ENCODE assay signal across 1 cellular context in the genomic region with DNA sequence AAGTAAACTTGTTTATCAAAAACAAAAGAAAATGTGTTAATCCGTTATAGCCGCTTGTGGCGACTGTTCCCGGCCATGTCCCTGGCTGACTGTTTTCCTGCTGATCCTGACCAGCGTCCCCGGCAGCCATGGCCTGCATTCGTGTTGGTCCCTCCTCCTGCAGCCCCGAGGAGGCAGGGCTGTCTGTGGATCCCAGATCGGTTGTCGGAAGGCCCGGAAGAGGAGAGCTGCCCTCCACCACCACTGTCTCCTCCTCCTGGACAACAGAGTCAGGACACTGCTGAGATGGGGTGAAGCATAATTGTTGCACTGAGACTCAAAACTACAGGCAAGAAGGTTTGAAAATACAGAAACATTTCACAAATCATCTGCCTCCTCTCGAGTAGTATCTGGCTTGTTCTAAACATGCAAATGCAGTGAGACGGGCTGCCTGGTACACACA.
TF ChIP-seq lines count a peak whose summit lies in the region.

No MANE protein-coding gene starts in this region.

TF ChIP-seq in HepG2, 621 proteins besides CTCF, POLR2A, EP300 and RAD21 (continued from another document):
- TF ChIP-seq, protein P1, sequence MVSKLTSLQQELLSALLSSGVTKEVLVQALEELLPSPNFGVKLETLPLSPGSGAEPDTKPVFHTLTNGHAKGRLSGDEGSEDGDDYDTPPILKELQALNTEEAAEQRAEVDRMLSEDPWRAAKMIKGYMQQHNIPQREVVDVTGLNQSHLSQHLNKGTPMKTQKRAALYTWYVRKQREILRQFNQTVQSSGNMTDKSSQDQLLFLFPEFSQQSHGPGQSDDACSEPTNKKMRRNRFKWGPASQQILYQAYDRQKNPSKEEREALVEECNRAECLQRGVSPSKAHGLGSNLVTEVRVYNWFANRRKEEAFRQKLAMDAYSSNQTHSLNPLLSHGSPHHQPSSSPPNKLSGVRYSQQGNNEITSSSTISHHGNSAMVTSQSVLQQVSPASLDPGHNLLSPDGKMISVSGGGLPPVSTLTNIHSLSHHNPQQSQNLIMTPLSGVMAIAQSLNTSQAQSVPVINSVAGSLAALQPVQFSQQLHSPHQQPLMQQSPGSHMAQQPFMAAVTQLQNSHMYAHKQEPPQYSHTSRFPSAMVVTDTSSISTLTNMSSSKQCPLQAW (CRISPR knock-in tag; IDR thresholded peaks at IDR 0.05): 0 out of 2 replicates have a peak, but pooled peaks have one; percentile 32
- TF ChIP-seq, protein P2, sequence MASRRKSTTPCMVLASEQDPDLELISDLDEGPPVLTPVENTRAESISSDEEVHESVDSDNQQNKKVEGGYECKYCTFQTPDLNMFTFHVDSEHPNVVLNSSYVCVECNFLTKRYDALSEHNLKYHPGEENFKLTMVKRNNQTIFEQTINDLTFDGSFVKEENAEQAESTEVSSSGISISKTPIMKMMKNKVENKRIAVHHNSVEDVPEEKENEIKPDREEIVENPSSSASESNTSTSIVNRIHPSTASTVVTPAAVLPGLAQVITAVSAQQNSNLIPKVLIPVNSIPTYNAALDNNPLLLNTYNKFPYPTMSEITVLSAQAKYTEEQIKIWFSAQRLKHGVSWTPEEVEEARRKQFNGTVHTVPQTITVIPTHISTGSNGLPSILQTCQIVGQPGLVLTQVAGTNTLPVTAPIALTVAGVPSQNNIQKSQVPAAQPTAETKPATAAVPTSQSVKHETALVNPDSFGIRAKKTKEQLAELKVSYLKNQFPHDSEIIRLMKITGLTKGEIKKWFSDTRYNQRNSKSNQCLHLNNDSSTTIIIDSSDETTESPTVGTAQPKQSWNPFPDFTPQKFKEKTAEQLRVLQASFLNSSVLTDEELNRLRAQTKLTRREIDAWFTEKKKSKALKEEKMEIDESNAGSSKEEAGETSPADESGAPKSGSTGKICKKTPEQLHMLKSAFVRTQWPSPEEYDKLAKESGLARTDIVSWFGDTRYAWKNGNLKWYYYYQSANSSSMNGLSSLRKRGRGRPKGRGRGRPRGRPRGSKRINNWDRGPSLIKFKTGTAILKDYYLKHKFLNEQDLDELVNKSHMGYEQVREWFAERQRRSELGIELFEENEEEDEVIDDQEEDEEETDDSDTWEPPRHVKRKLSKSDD (CRISPR knock-in tag; IDR thresholded peaks at IDR 0.05; ENCODE audit: low read depth): no peak
- 0 out of 2 replicates have a peak, but pooled peaks have one; percentile 28 for TF ChIP-seq DPF2 (CRISPR knock-in tag; IDR thresholded peaks at IDR 0.05; ENCODE audit: borderline replicate concordance, low read depth)
- TF ChIP-seq ZNF253 (CRISPR knock-in tag; IDR thresholded peaks at IDR 0.05; ENCODE audit: borderline replicate concordance): no peak
- TF ChIP-seq DNMT1 (CRISPR knock-in tag; IDR thresholded peaks at IDR 0.05): 0 out of 2 replicates have a peak, but pooled peaks have one; percentile 50
- TF ChIP-seq, protein P3, sequence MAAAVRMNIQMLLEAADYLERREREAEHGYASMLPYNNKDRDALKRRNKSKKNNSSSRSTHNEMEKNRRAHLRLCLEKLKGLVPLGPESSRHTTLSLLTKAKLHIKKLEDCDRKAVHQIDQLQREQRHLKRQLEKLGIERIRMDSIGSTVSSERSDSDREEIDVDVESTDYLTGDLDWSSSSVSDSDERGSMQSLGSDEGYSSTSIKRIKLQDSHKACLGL (CRISPR knock-in tag; IDR thresholded peaks at IDR 0.05): no peak
- TF ChIP-seq ZSCAN29 (CRISPR knock-in tag; conservative IDR thresholded peaks at IDR 0.05): 0 out of 2 replicates have a peak, but pooled peaks have one; percentile 23
- TF ChIP-seq, protein P4, sequence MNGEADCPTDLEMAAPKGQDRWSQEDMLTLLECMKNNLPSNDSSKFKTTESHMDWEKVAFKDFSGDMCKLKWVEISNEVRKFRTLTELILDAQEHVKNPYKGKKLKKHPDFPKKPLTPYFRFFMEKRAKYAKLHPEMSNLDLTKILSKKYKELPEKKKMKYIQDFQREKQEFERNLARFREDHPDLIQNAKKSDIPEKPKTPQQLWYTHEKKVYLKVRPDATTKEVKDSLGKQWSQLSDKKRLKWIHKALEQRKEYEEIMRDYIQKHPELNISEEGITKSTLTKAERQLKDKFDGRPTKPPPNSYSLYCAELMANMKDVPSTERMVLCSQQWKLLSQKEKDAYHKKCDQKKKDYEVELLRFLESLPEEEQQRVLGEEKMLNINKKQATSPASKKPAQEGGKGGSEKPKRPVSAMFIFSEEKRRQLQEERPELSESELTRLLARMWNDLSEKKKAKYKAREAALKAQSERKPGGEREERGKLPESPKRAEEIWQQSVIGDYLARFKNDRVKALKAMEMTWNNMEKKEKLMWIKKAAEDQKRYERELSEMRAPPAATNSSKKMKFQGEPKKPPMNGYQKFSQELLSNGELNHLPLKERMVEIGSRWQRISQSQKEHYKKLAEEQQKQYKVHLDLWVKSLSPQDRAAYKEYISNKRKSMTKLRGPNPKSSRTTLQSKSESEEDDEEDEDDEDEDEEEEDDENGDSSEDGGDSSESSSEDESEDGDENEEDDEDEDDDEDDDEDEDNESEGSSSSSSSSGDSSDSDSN (CRISPR knock-in tag; IDR thresholded peaks at IDR 0.05): peak; percentile 90
- no peak for TF ChIP-seq SUZ12 (IDR thresholded peaks at IDR 0.05; ENCODE audit: low read depth, low read length)
- no peak for TF ChIP-seq SRSF9 (IDR thresholded peaks at IDR 0.05; ENCODE audit: borderline replicate concordance, insufficient read depth, low read depth, low read length, poor library complexity, severe bottlenecking)
- TF ChIP-seq ZNF468 (CRISPR knock-in tag; IDR thresholded peaks at IDR 0.05): no peak
- no peak for TF ChIP-seq AHR (CRISPR knock-in tag; IDR thresholded peaks at IDR 0.05)
- no peak for TF ChIP-seq ZNF746 (CRISPR knock-in tag; IDR thresholded peaks at IDR 0.05)
- TF ChIP-seq, protein P5, sequence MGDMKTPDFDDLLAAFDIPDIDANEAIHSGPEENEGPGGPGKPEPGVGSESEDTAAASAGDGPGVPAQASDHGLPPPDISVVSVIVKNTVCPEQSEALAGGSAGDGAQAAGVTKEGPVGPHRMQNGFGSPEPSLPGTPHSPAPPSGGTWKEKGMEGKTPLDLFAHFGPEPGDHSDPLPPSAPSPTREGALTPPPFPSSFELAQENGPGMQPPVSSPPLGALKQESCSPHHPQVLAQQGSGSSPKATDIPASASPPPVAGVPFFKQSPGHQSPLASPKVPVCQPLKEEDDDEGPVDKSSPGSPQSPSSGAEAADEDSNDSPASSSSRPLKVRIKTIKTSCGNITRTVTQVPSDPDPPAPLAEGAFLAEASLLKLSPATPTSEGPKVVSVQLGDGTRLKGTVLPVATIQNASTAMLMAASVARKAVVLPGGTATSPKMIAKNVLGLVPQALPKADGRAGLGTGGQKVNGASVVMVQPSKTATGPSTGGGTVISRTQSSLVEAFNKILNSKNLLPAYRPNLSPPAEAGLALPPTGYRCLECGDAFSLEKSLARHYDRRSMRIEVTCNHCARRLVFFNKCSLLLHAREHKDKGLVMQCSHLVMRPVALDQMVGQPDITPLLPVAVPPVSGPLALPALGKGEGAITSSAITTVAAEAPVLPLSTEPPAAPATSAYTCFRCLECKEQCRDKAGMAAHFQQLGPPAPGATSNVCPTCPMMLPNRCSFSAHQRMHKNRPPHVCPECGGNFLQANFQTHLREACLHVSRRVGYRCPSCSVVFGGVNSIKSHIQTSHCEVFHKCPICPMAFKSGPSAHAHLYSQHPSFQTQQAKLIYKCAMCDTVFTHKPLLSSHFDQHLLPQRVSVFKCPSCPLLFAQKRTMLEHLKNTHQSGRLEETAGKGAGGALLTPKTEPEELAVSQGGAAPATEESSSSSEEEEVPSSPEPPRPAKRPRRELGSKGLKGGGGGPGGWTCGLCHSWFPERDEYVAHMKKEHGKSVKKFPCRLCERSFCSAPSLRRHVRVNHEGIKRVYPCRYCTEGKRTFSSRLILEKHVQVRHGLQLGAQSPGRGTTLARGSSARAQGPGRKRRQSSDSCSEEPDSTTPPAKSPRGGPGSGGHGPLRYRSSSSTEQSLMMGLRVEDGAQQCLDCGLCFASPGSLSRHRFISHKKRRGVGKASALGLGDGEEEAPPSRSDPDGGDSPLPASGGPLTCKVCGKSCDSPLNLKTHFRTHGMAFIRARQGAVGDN (CRISPR knock-in tag; IDR thresholded peaks at IDR 0.05): peak; percentile 65
- 0 out of 2 replicates have a peak, but pooled peaks have one; percentile 30 for TF ChIP-seq ATF7-NPFF (CRISPR knock-in tag; IDR thresholded peaks at IDR 0.05; ENCODE audit: low read depth)
- TF ChIP-seq, protein P6, sequence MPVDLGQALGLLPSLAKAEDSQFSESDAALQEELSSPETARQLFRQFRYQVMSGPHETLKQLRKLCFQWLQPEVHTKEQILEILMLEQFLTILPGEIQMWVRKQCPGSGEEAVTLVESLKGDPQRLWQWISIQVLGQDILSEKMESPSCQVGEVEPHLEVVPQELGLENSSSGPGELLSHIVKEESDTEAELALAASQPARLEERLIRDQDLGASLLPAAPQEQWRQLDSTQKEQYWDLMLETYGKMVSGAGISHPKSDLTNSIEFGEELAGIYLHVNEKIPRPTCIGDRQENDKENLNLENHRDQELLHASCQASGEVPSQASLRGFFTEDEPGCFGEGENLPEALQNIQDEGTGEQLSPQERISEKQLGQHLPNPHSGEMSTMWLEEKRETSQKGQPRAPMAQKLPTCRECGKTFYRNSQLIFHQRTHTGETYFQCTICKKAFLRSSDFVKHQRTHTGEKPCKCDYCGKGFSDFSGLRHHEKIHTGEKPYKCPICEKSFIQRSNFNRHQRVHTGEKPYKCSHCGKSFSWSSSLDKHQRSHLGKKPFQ (CRISPR knock-in tag; IDR thresholded peaks at IDR 0.05; ENCODE audit: insufficient replicate concordance): no peak
- TF ChIP-seq, protein P7, sequence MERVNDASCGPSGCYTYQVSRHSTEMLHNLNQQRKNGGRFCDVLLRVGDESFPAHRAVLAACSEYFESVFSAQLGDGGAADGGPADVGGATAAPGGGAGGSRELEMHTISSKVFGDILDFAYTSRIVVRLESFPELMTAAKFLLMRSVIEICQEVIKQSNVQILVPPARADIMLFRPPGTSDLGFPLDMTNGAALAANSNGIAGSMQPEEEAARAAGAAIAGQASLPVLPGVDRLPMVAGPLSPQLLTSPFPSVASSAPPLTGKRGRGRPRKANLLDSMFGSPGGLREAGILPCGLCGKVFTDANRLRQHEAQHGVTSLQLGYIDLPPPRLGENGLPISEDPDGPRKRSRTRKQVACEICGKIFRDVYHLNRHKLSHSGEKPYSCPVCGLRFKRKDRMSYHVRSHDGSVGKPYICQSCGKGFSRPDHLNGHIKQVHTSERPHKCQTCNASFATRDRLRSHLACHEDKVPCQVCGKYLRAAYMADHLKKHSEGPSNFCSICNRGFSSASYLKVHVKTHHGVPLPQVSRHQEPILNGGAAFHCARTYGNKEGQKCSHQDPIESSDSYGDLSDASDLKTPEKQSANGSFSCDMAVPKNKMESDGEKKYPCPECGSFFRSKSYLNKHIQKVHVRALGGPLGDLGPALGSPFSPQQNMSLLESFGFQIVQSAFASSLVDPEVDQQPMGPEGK (CRISPR knock-in tag; IDR thresholded peaks at IDR 0.05): peak; percentile 63
- no peak for TF ChIP-seq MED8 (CRISPR knock-in tag; IDR thresholded peaks at IDR 0.05; ENCODE audit: insufficient replicate concordance)
- peak; percentile 82 for TF ChIP-seq ZFX (CRISPR knock-in tag; IDR thresholded peaks at IDR 0.05; ENCODE audit: low read depth)
- TF ChIP-seq NFYC (CRISPR knock-in tag; IDR thresholded peaks at IDR 0.05): 0 out of 2 replicates have a peak, but pooled peaks have one; percentile 24
- peak; percentile 73 for TF ChIP-seq SAP130 (CRISPR knock-in tag; IDR thresholded peaks at IDR 0.05; ENCODE audit: low read depth)
